In the genomic region with DNA sequence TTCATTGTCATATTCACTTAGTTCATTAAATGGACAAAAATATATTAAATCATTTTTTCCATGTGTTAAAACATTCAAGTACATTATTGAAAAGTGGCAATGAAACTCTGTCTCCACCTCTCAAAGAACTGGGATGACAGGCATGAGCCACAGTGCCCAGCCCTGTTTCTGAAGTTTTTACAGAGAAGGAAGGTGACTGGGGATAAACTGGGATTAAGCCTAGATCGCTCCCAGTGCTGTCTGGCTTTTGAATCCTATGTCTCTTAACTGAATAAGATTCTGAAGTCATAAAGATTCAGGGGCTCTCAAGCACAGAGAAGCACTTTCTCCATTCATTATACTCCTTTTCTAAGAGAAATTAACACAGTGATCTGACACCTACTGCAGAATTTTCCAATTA, we compare ENCODE assay signal across 16 cellular contexts.
DNase-seq lines count a peak whose midpoint lies in the region; ATAC-seq, FAIRE-seq and TF ChIP-seq lines count a peak whose summit lies in the region.
"Had no signal": no experiment of that assay in that cellular context is flagged by ENCODE, and none has a peak within 500 bp of the region (broad histone marks: within the 10 kb centered on the region; RNA-seq: fewer than 3 reads in every experiment).

No MANE protein-coding gene starts in this region.

- CTCF ChIA-PET in H1 (lab: Charles Lee; ENCODE audit: partially characterized antibody), result no interaction called here

- ATAC-seq in HG02884 (IDR thresholded peaks at IDR 0.05; ENCODE audit: unreplicated experiment), result no peak
- ATAC-seq: A549; CD8-positive, alpha-beta T cell had no signal

- no peak overlapping the region for H2BK12ac ChIP-seq in H9 (ENCODE audit: insufficient read length, low read depth, low read length)
- H2BK12ac ChIP-seq in H1 (ENCODE audit: low read depth, low read length), result no peak overlapping the region

- H3K4me2 ChIP-seq in H9 (ENCODE audit: insufficient read depth, insufficient read length, low read length), result no peak overlapping the region
- H3K4me2 ChIP-seq in H1 (ENCODE audit: insufficient read depth in 1 of 2, low read depth in 2 of 2, low read length in 2 of 2), result no peak overlapping the region
- peak overlapping the region; percentile 18 for H3K4me2 ChIP-seq in smooth muscle cell
- H3K4me2 ChIP-seq: A549, KMS-11 had no signal

- peaks cover 10% of the 10 kb centered on the region for H3F3A ChIP-seq in smooth muscle cell (ENCODE audit: low read depth)

- FAIRE-seq in H1 (lab: Jason Lieb, UNC), result no peak
- FAIRE-seq: A549 had no signal

- H3K36me3 ChIP-seq in HUES6 (ENCODE audit: control insufficient read depth, insufficient read depth, low read length), result no peaks in the 10 kb centered on the region
- H3K36me3 ChIP-seq in H1 (ENCODE audit: control insufficient read depth in 2 of 4, insufficient read depth in 4 of 4, low read length in 3 of 4), result no peaks in the 10 kb centered on the region
- H3K36me3 ChIP-seq in smooth muscle cell (ENCODE audit: low read depth), result no peaks in the 10 kb centered on the region

- TF ChIP-seq CTCF in H9 (conservative IDR thresholded peaks at IDR 0.05) (no peak), H1 (IDR thresholded peaks at IDR 0.05; ENCODE audit: control extremely low read depth in 1 of 3, insufficient read depth in 1 of 3, low read depth in 1 of 3, low read length in 3 of 3) (no peak), smooth muscle cell (IDR thresholded peaks at IDR 0.05; ENCODE audit: borderline replicate concordance, insufficient read depth, poor library complexity, severe bottlenecking) (no peak), nephron progenitor cell (IDR thresholded peaks at IDR 0.05) (no peak)

- POLR2A ChIA-PET in H1 (lab: Charles Lee; ENCODE audit: partially characterized antibody), result interaction anchor here (1.5 kb wide), 1 partner anchor 12 kb away, joined by 7 read pairs; no protein-coding TSS in a partner anchor

- H3K36me3 Mint-ChIP-seq in H9 (ENCODE audit: insufficient read depth in 1 of 3, low read depth in 3 of 3) (peaks cover 0 to 4% (median 3%) of the 10 kb centered on the region in 3 experiments; a peak in 2 of 7 replicates), nephron progenitor cell (ENCODE audit: low read depth) (peaks cover 9% of the 10 kb centered on the region)

- no peak overlapping the region for H3K14ac ChIP-seq in H9 (ENCODE audit: insufficient read depth, low read length)
- H3K14ac ChIP-seq in H1 (ENCODE audit: insufficient read length), result no peak overlapping the region

- TF ChIP-seq EP300 in H1 (IDR thresholded peaks at IDR 0.05; ENCODE audit: borderline replicate concordance in 1 of 2, low read depth in 2 of 2, low read length in 2 of 2), result no peak

- H3K9me3 Mint-ChIP-seq in H9, result no peaks in the 10 kb centered on the region
- no peaks in the 10 kb centered on the region for H3K9me3 Mint-ChIP-seq in nephron progenitor cell
- H3K9me3 Mint-ChIP-seq: CD8-positive, alpha-beta T cell; HFFc6 had no signal

- H3K4me1 ChIP-seq in H9 (ENCODE audit: insufficient read depth, low read length), result peaks cover 2% of the 10 kb centered on the region; the same call in 1 of the 2 replicates
- peaks cover 44% of the 10 kb centered on the region for H3K4me1 ChIP-seq in HUES6 (ENCODE audit: control insufficient read depth, insufficient read depth, low read length)
- H3K4me1 ChIP-seq in H1 (replicated peaks in 1 of 4; ENCODE audit: control insufficient read depth in 3 of 4, insufficient read depth in 4 of 4, low read length in 3 of 4), result peaks cover 4 to 19% (median 13%) of the 10 kb centered on the region in 4 experiments; a peak in 6 of 7 replicates
- peaks cover 36% of the 10 kb centered on the region for H3K4me1 ChIP-seq in smooth muscle cell (ENCODE audit: low read depth)

- no peak overlapping the region for H3K9ac ChIP-seq in H9 (ENCODE audit: extremely low read depth, insufficient read length, low read length)
- H3K9ac ChIP-seq in HUES6 (ENCODE audit: low read length), result no peak overlapping the region
- no peak overlapping the region for H3K9ac ChIP-seq in H1 (replicated peaks in 1 of 4; ENCODE audit: extremely low read depth in 1 of 4, low read depth in 3 of 4, low read length in 3 of 4)
- no peak overlapping the region for H3K9ac ChIP-seq in smooth muscle cell (ENCODE audit: low read depth)
- H3K9ac ChIP-seq: GM23248, KMS-11 had no signal

- no peak overlapping the region for H3K18ac ChIP-seq in H9 (ENCODE audit: insufficient read length, low read depth, low read length)
- H3K18ac ChIP-seq in H1 (ENCODE audit: extremely low read depth, low read length), result no peak overlapping the region; the same call in 1 of the 2 replicates

- H4K20me1 ChIP-seq in H9 (ENCODE audit: control insufficient read depth, insufficient read depth, insufficient read length) (no peaks in the 10 kb centered on the region), H1 (replicated peaks in 1 of 2; ENCODE audit: control insufficient read depth in 1 of 2, insufficient read depth in 2 of 2, low read length in 2 of 2) (no peaks in the 10 kb centered on the region), smooth muscle cell (ENCODE audit: low read depth) (no peaks in the 10 kb centered on the region)

- H3K9me3 ChIP-seq in H9 (ENCODE audit: control insufficient read depth, low read depth, low read length) (no peaks in the 10 kb centered on the region), HUES6 (ENCODE audit: control insufficient read depth, insufficient read depth, low read depth, low read length) (no peaks in the 10 kb centered on the region), H1 (ENCODE audit: insufficient read depth in 2 of 2, low read depth in 1 of 2, low read length in 1 of 2) (no peaks in the 10 kb centered on the region), smooth muscle cell (replicated peaks; ENCODE audit: low read depth) (no peaks in the 10 kb centered on the region)
- H3K9me3 ChIP-seq: A549, Caco-2 had no signal

- H3K27ac Mint-ChIP-seq in H9 (peak overlapping the region in 2 of 3 experiments; percentile 38 to 99; a peak in 5 of 7 replicates), nephron progenitor cell (no peak overlapping the region)
- H3K27ac Mint-ChIP-seq: CD14-positive monocyte; CD8-positive, alpha-beta T cell; HFFc6 had no signal

- no peaks in the 10 kb centered on the region for H3K27me3 ChIP-seq in H9 (ENCODE audit: insufficient read depth, low read length)
- no peaks in the 10 kb centered on the region for H3K27me3 ChIP-seq in HUES6 (ENCODE audit: control insufficient read depth, insufficient read depth, low read length)
- no peaks in the 10 kb centered on the region for H3K27me3 ChIP-seq in H1 (replicated peaks in 1 of 4; ENCODE audit: control insufficient read depth in 3 of 4, extremely low read depth in 1 of 4, insufficient read depth in 3 of 4, low read length in 3 of 4)
- H3K27me3 ChIP-seq in smooth muscle cell (ENCODE audit: low read depth), result no peaks in the 10 kb centered on the region

- H3K23ac ChIP-seq in H9 (ENCODE audit: insufficient read length, low read depth, low read length) (no peak overlapping the region), H1 (ENCODE audit: insufficient read length) (no peak overlapping the region)

- H3K79me2 ChIP-seq in H9 (ENCODE audit: insufficient read depth, low read length), result no peaks in the 10 kb centered on the region
- no peaks in the 10 kb centered on the region for H3K79me2 ChIP-seq in H1 (ENCODE audit: control insufficient read depth in 1 of 2, insufficient read depth in 2 of 2, low read length in 2 of 2)
- H3K79me2 ChIP-seq in smooth muscle cell (ENCODE audit: low read depth), result no peaks in the 10 kb centered on the region

- H2AK5ac ChIP-seq in H9 (ENCODE audit: insufficient read length, low read length), result no peak overlapping the region
- H2AK5ac ChIP-seq in H1 (ENCODE audit: low read depth, low read length), result no peak overlapping the region

- H3K79me1 ChIP-seq in H9 (ENCODE audit: insufficient read depth, low read depth, low read length, poor library complexity, severe bottlenecking), result no peaks in the 10 kb centered on the region
- H3K79me1 ChIP-seq in H1 (ENCODE audit: low read depth, low read length), result no peaks in the 10 kb centered on the region

- no peak for TF ChIP-seq RAD21 in H1 (IDR thresholded peaks at IDR 0.05 in 1 of 2, conservative IDR thresholded peaks at IDR 0.05 in 1 of 2; ENCODE audit: low read depth in 2 of 2, low read length in 2 of 2)

- H3K4ac ChIP-seq in H9 (ENCODE audit: low read depth, low read length) (no peak overlapping the region), H1 (replicated peaks; ENCODE audit: insufficient read length, low read depth, low read length) (no peak overlapping the region)

- WGBS in H9 (ENCODE audit: extremely low coverage, insufficient read length, low lambda C conversion rate), result no CpG with 5 or more reads among the region's 1 CpG
- 95% methylated on average over 1 of the region's 1 CpG; no CpG with 5 or more reads in 1 of the 2 experiments for WGBS in H1 (ENCODE audit: extremely low coverage in 1 of 2, insufficient coverage in 1 of 2, insufficient read length in 1 of 2, insufficient replicate concordance in 2 of 2, low coverage in 1 of 2, low lambda C conversion rate in 2 of 2, missing lambda C conversion rate in 1 of 2), 2 experiments
- 0% methylated on average over 1 of the region's 1 CpG for WGBS in smooth muscle cell (ENCODE audit: low lambda C conversion rate)

- DNase-seq in H9 (no peak), H1 (ENCODE audit: low read depth in 1 of 2, low spot score in 2 of 2) (no peak), smooth muscle cell (lab: John Stamatoyannopoulos, UW; ENCODE audit: unreplicated experiment) (no peak), nephron progenitor cell (no peak)
- DNase-seq in stimulated activated CD4-positive, alpha-beta T cell treated with anti-CD3 and anti-CD28 coated beads, Interleukin-2, amount 100 ng/mL, for 48 hours, result no peak
- DNase-seq: Caco-2; CD8-positive, alpha-beta T cell; GM23248; HCEC 1CT; HFFc6 had no signal

- H4K91ac ChIP-seq in H9 (ENCODE audit: insufficient read length, low read depth, low read length) (no peak overlapping the region), H1 (replicated peaks; ENCODE audit: insufficient read length, low read length) (no peak overlapping the region)

- H4K8ac ChIP-seq in H9 (replicated peaks; ENCODE audit: insufficient read length, low read depth, low read length) (no peak overlapping the region), H1 (ENCODE audit: extremely low read depth, insufficient read depth, low read length) (no peak overlapping the region)

- TF ChIP-seq POLR2A in H1 (IDR thresholded peaks at IDR 0.05; ENCODE audit: control extremely low read depth in 1 of 2, low read depth in 2 of 2, low read length in 2 of 2), result no peak

- H3K23me2 ChIP-seq in H9 (ENCODE audit: insufficient read length, low read depth, low read length, poor library complexity, severe bottlenecking), result no peaks in the 10 kb centered on the region
- H3K23me2 ChIP-seq in H1 (ENCODE audit: low read depth, low read length), result no peaks in the 10 kb centered on the region

- H3K56ac ChIP-seq in H9 (ENCODE audit: insufficient read length, low read depth, low read length) (no peak overlapping the region), H1 (replicated peaks; ENCODE audit: insufficient read length, low read depth, low read length) (no peak overlapping the region)

- H3T11ph ChIP-seq in H9 (ENCODE audit: low read length), result no peak overlapping the region

- H2AFZ ChIP-seq in H9 (ENCODE audit: low read length), result no peak overlapping the region
- no peak overlapping the region for H2AFZ ChIP-seq in H1 (ENCODE audit: low read length)
- no peak overlapping the region for H2AFZ ChIP-seq in smooth muscle cell (ENCODE audit: low read depth)
- H2AFZ ChIP-seq: GM23248 had no signal

- H3K27ac ChIP-seq in H9 (ENCODE audit: insufficient read length, low read depth, low read length) (no peak overlapping the region), HUES6 (ENCODE audit: low read depth, low read length) (0 out of 2 replicates have a peak overlapping the region, but pooled peaks have one; percentile 27), H1 (ENCODE audit: low read depth, low read length) (no peak overlapping the region), smooth muscle cell (ENCODE audit: low read depth) (peak overlapping the region; percentile 23)
- H3K27ac ChIP-seq: A549, GM23248, HL-60, KMS-11 had no signal

- no peak overlapping the region for H3K4me3 ChIP-seq in HUES6 (ENCODE audit: low read depth, low read length)
- no peak overlapping the region for H3K4me3 ChIP-seq in H1 (ENCODE audit: extremely low read depth in 1 of 4, insufficient read depth in 2 of 4, low read depth in 3 of 4, low read length in 4 of 4)
- no peak overlapping the region for H3K4me3 ChIP-seq in smooth muscle cell
- H3K4me3 ChIP-seq: A549, GM23248 had no signal

- H3K4me3 Mint-ChIP-seq in H9 (no peak overlapping the region), nephron progenitor cell (no peak overlapping the region)
- H3K4me3 Mint-ChIP-seq: CD14-positive monocyte; CD8-positive, alpha-beta T cell; HFFc6 had no signal

- H2BK20ac ChIP-seq in H9 (ENCODE audit: low read depth, low read length, poor library complexity, severe bottlenecking) (no peak overlapping the region), H1 (ENCODE audit: low read length) (no peak overlapping the region)

- H2BK5ac ChIP-seq in H9 (ENCODE audit: insufficient read length, low read length) (no peak overlapping the region), H1 (ENCODE audit: low read depth, low read length) (no peak overlapping the region)

- H3K27me3 Mint-ChIP-seq in H9 (ENCODE audit: low read depth) (no peaks in the 10 kb centered on the region), nephron progenitor cell (ENCODE audit: low read depth, poor library complexity) (no peaks in the 10 kb centered on the region)

- peaks cover 44 to 61% of the 10 kb centered on the region in 2 experiments for H3K4me1 Mint-ChIP-seq in H9
- peaks cover 29% of the 10 kb centered on the region for H3K4me1 Mint-ChIP-seq in nephron progenitor cell

- H4K5ac ChIP-seq in H9 (ENCODE audit: insufficient read length, low read depth, low read length) (no peak overlapping the region), H1 (ENCODE audit: insufficient read length, low read depth, low read length) (peak overlapping the region; percentile 44)

- H2BK15ac ChIP-seq in H9 (ENCODE audit: low read depth, low read length) (no peak overlapping the region), H1 (ENCODE audit: low read length) (no peak overlapping the region)

- H2BK120ac ChIP-seq in H9 (ENCODE audit: low read depth, low read length, poor library complexity, severe bottlenecking), result no peak overlapping the region
- peak overlapping the region; percentile 44 for H2BK120ac ChIP-seq in H1 (replicated peaks; ENCODE audit: low read depth, low read length)

Comparison
In these comparisons a context has a peak if more than half of its experiments do, and no peak if none do; other contexts are left out.
1. H3K27ac ChIP-seq: peak in HUES6 (single experiment) and smooth muscle cell (single experiment); none in H9 (single experiment) and H1 (single experiment).